Comparison of ENCODE assay signal across 27 cellular contexts in genomic region chr5:123601610-123602009, GRCh38.
"Had no signal": no experiment of that assay in that cellular context is flagged by ENCODE, and none has a peak within 500 bp of the region (broad histone marks: within the 10 kb centered on the region; RNA-seq: fewer than 3 reads in every experiment).

No MANE protein-coding gene starts in this region.

- H3K36me3 Mint-ChIP-seq: natural killer cell had no signal

- DNase-seq: natural killer cell; occipital lobe; ovary; posterior cingulate gyrus; psoas muscle; right cardiac atrium; right lobe of liver; sigmoid colon; small intestine; stimulated activated CD4-positive, alpha-beta T cell treated with anti-CD3 and anti-CD28 coated beads, Interleukin-15, amount 100 ng/mL, for 24 hours; stimulated activated CD4-positive, alpha-beta T cell treated with anti-CD3 and anti-CD28 coated beads, Interleukin-2, amount 100 ng/mL, for 24 hours; stimulated activated CD4-positive, alpha-beta T cell treated with anti-CD3 and anti-CD28 coated beads, Interleukin-2, amount 100 ng/mL, for 48 hours; stimulated activated CD4-positive, alpha-beta T cell treated with anti-CD3 and anti-CD28 coated beads, Interleukin-4, amount 100 ng/mL, for 4 hours; stimulated activated CD8-positive, alpha-beta memory T cell treated with anti-CD3 and anti-CD28 coated beads, Interleukin-4, amount 100 ng/mL, for 48 hours; stimulated activated naive B cell treated with anti-CD40 and anti-IgM and Interleukin-4, amounts not matched to agents 10 μg/mL and 1 μg/mL and 100 μg/mL, for 72 hours; stimulated activated naive CD4-positive, alpha-beta T cell treated with Interleukin-2 at 50 U/mL for 16 hours; stomach; thyroid gland; trophoblast cell; upper lobe of left lung had no signal

- H3K9me3 ChIP-seq: ovary, psoas muscle, right lobe of liver, sigmoid colon, stomach, thoracic aorta, thyroid gland, tibial nerve, upper lobe of left lung, vagina had no signal

- H3K9me3 Mint-ChIP-seq: natural killer cell; nephron; neural progenitor cell; stimulated activated naive B cell treated with anti-CD40 and anti-IgM and Interleukin-4, amounts not matched to agents 10 μg/mL and 1 μg/mL and 100 μg/mL, for 72 hours; stimulated activated naive CD8-positive, alpha-beta T cell treated with anti-CD3 and anti-CD28 coated beads, Interleukin-15, Interleukin-2, amounts not matched to agents 100 ng/mL and 50 ng/mL, for 24 hours had no signal

- H3K27ac Mint-ChIP-seq: nephron; neural progenitor cell; progenitor cell of endocrine pancreas; stimulated activated naive B cell treated with anti-CD40 and anti-IgM and Interleukin-4, amounts not matched to agents 10 μg/mL and 1 μg/mL and 100 μg/mL, for 72 hours; stimulated activated naive CD8-positive, alpha-beta T cell treated with anti-CD3 and anti-CD28 coated beads, Interleukin-15, Interleukin-2, amounts not matched to agents 100 ng/mL and 50 ng/mL, for 24 hours had no signal

- H3K4me3 Mint-ChIP-seq: natural killer cell; nephron; neural progenitor cell; stimulated activated naive B cell treated with anti-CD40 and anti-IgM and Interleukin-4, amounts not matched to agents 10 μg/mL and 1 μg/mL and 100 μg/mL, for 72 hours; stimulated activated naive CD8-positive, alpha-beta T cell treated with anti-CD3 and anti-CD28 coated beads, Interleukin-15, Interleukin-2, amounts not matched to agents 100 ng/mL and 50 ng/mL, for 24 hours had no signal

- H3K27me3 Mint-ChIP-seq: progenitor cell of endocrine pancreas; stimulated activated naive B cell treated with anti-CD40 and anti-IgM and Interleukin-4, amounts not matched to agents 10 μg/mL and 1 μg/mL and 100 μg/mL, for 72 hours; stimulated activated naive CD8-positive, alpha-beta T cell treated with anti-CD3 and anti-CD28 coated beads, Interleukin-15, Interleukin-2, amounts not matched to agents 100 ng/mL and 50 ng/mL, for 24 hours had no signal

- H3K4me1 Mint-ChIP-seq: natural killer cell, nephron, neural progenitor cell had no signal

- ATAC-seq: natural killer cell; psoas muscle; right cardiac atrium; right lobe of liver; stimulated activated naive B cell treated with anti-CD40 and anti-IgM and Interleukin-4, amounts not matched to agents 10 μg/mL and 1 μg/mL and 100 μg/mL, for 72 hours had no signal
